1 cellular context compared by ENCODE assay signal in genomic region chr2:85790032-85790431, GRCh38.
TF ChIP-seq lines count a peak whose summit lies in the region.

No MANE protein-coding gene starts in this region.

TF ChIP-seq in IMR-90, 13 proteins besides CTCF, POLR2A, EP300 and RAD21 (continued from another document):
- TF ChIP-seq ELK1 (IDR thresholded peaks at IDR 0.05; ENCODE audit: borderline replicate concordance, low read depth, low read length): no peak
- no peak for TF ChIP-seq RCOR1 (IDR thresholded peaks at IDR 0.05; ENCODE audit: insufficient replicate concordance, low read length)
- no peak for TF ChIP-seq USF2 (IDR thresholded peaks at IDR 0.05; ENCODE audit: low read depth, low read length)
- TF ChIP-seq NFE2L2 (IDR thresholded peaks at IDR 0.05; ENCODE audit: low read depth, low read length): no peak
- no peak for TF ChIP-seq SMC3 (IDR thresholded peaks at IDR 0.05; ENCODE audit: low read depth, low read length)
- no peak for TF ChIP-seq CEBPB (IDR thresholded peaks at IDR 0.05; ENCODE audit: low read depth, low read length)
- no peak for TF ChIP-seq FOS (IDR thresholded peaks at IDR 0.05; ENCODE audit: low read depth, low read length)
- no peak for TF ChIP-seq RFX5 (IDR thresholded peaks at IDR 0.05; ENCODE audit: low read depth, low read length)
